Comparison of ENCODE assay signal across 13 cellular contexts in the genomic region with DNA sequence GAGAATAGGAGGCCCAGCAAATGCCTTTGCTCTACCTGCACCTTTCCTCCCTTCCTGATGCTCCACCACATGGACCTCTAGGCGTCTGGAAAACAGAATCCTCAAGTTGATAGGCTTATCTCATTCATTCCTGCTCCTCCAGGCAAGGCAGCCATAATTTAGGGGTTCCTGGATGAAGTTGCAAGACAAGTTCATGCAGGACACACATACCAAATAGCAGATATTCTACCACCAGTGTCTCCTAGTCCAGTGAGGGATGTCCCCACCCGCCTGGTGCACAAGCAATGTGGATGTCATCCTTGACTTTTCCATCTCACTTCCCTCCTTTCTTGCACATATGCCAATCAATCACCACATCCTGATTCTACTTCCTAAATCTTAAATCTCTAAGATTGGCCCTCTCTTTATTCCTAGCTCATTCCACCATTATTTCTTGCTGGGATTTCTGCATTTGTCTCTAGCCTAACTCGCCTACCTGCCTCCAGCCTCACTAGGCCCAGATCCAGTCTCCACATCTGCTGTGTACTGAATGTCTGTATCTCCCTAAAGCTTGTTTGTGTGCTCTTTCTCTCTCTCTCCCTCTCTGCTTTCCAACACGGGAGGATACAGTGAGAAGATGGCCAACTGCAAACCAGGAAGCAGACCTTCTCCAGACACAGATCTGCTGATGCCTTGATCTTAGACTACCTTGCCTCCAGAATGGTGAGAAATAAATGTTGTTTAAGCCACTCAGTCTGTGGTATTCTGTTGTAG. TPM values are rescaled to one million over a fixed set of nuclear protein-coding genes. Genes with fewer than 3 reads are reported as not detected.
A peak's percentile ranks its signal among the peaks of the same experiment; 100 is the strongest.
DNase-seq lines count a peak whose midpoint lies in the region; ATAC-seq, FAIRE-seq and TF ChIP-seq lines count a peak whose summit lies in the region.
"Had no signal": no experiment of that assay in that cellular context is flagged by ENCODE, and none has a peak within 500 bp of the region (broad histone marks: within the 10 kb centered on the region; RNA-seq: fewer than 3 reads in every experiment).

No MANE protein-coding gene starts in this region.

- 88 to 100% methylated on average over 2 to 4 of the region's 4 CpGs for WGBS in endodermal cell (ENCODE audit: insufficient coverage in 1 of 2, insufficient read length in 1 of 2), 2 experiments

- H3K4me3 ChIP-seq in keratinocyte (ENCODE audit: control insufficient read depth in 2 of 3, extremely low read depth in 1 of 3, insufficient read depth in 2 of 3, low read depth in 1 of 3, low read length in 3 of 3) (no peak overlapping the region), endodermal cell (ENCODE audit: low read length) (no peak overlapping the region)

- H3K9ac ChIP-seq in keratinocyte (ENCODE audit: control insufficient read depth, extremely low read depth, insufficient read depth, low read length) = no peak overlapping the region
- H3K9ac ChIP-seq in endodermal cell (ENCODE audit: extremely low read depth, low read length, poor library complexity, severe bottlenecking) = no peak overlapping the region

- peaks cover 26% of the 10 kb centered on the region for H3K79me2 ChIP-seq in keratinocyte (ENCODE audit: control insufficient read depth, insufficient read depth, low read length)

- no peaks in the 10 kb centered on the region for H3K27me3 ChIP-seq in keratinocyte (ENCODE audit: control insufficient read depth, extremely low read depth, insufficient read depth, low read length)
- H3K27me3 ChIP-seq in endodermal cell (ENCODE audit: control insufficient read depth, insufficient read depth, low read length, poor library complexity, severe bottlenecking) = peaks cover 31% of the 10 kb centered on the region

- H3K27me3 Mint-ChIP-seq in activated CD8-positive, alpha-beta memory T cell treated with anti-CD3 and anti-CD28 coated beads, Interleukin-2, amount 10 ng/mL, durations not matched to agents 7 days and 5 days = no peaks in the 10 kb centered on the region
- H3K27me3 Mint-ChIP-seq in activated CD8-positive, alpha-beta T cell treated with anti-CD3 and anti-CD28 coated beads, Interleukin-2, amount 10 ng/mL, durations not matched to agents 7 days and 5 days (ENCODE audit: low read depth) = no peaks in the 10 kb centered on the region
- H3K27me3 Mint-ChIP-seq in endodermal cell (ENCODE audit: insufficient read depth) = peaks cover 27% of the 10 kb centered on the region

- H3K4me1 ChIP-seq in keratinocyte (ENCODE audit: control insufficient read depth, extremely low read depth, insufficient read depth, low read length) (peaks cover 50% of the 10 kb centered on the region), endodermal cell (ENCODE audit: control insufficient read depth, insufficient read depth, low read length) (no peaks in the 10 kb centered on the region)

- peaks cover 76% of the 10 kb centered on the region for H3K4me1 Mint-ChIP-seq in activated CD8-positive, alpha-beta memory T cell treated with anti-CD3 and anti-CD28 coated beads, Interleukin-2, amount 10 ng/mL, durations not matched to agents 7 days and 5 days
- peaks cover 73% of the 10 kb centered on the region for H3K4me1 Mint-ChIP-seq in activated CD8-positive, alpha-beta T cell treated with anti-CD3 and anti-CD28 coated beads, Interleukin-2, amount 10 ng/mL, durations not matched to agents 7 days and 5 days (ENCODE audit: low read depth)
- peaks cover 6% of the 10 kb centered on the region for H3K4me1 Mint-ChIP-seq in endodermal cell

- CTCF ChIA-PET in activated CD8-positive, alpha-beta memory T cell treated with anti-CD3 and anti-CD28 coated beads, Interleukin-2, amount 10 ng/mL, durations not matched to agents 7 days and 5 days (lab: Charles Lee) = interaction anchor here (1.3 to 17.5 kb wide), 6 partner anchors 9 to 366 kb away, joined by 3 to 414 read pairs (median 22); no protein-coding TSS in a partner anchor
- CTCF ChIA-PET in activated CD8-positive, alpha-beta T cell treated with anti-CD3 and anti-CD28 coated beads, Interleukin-2, amount 10 ng/mL, durations not matched to agents 7 days and 5 days (lab: Charles Lee) = interaction anchor here (1.6 to 20.0 kb wide), 7 partner anchors 10 to 94 kb away, joined by 4 to 656 read pairs (median 48); no protein-coding TSS in a partner anchor

- peak overlapping the region; percentile 62 for H3K4me3 Mint-ChIP-seq in activated CD8-positive, alpha-beta memory T cell treated with anti-CD3 and anti-CD28 coated beads, Interleukin-2, amount 10 ng/mL, durations not matched to agents 7 days and 5 days
- peak overlapping the region; percentile 76 for H3K4me3 Mint-ChIP-seq in activated CD8-positive, alpha-beta T cell treated with anti-CD3 and anti-CD28 coated beads, Interleukin-2, amount 10 ng/mL, durations not matched to agents 7 days and 5 days
- no peak overlapping the region for H3K4me3 Mint-ChIP-seq in endodermal cell

- peak overlapping the region; percentile 12 for H2AFZ ChIP-seq in keratinocyte (ENCODE audit: control insufficient read depth, low read length)

- no peaks in the 10 kb centered on the region for H4K20me1 ChIP-seq in keratinocyte (ENCODE audit: control insufficient read depth, extremely low read depth, insufficient read depth, low read length)

- peaks cover 8% of the 10 kb centered on the region for H3K9me1 ChIP-seq in keratinocyte (ENCODE audit: control insufficient read depth, extremely low read depth, insufficient read depth, low read length)

- no peaks in the 10 kb centered on the region for H3K9me3 Mint-ChIP-seq in activated CD8-positive, alpha-beta memory T cell treated with anti-CD3 and anti-CD28 coated beads, Interleukin-2, amount 10 ng/mL, durations not matched to agents 7 days and 5 days (ENCODE audit: low read depth)
- H3K9me3 Mint-ChIP-seq in activated CD8-positive, alpha-beta T cell treated with anti-CD3 and anti-CD28 coated beads, Interleukin-2, amount 10 ng/mL, durations not matched to agents 7 days and 5 days (ENCODE audit: insufficient read depth) = no peaks in the 10 kb centered on the region
- no peaks in the 10 kb centered on the region for H3K9me3 Mint-ChIP-seq in endodermal cell

- H3K9me3 ChIP-seq in keratinocyte (ENCODE audit: control insufficient read depth, low read depth, low read length) (no peaks in the 10 kb centered on the region), endodermal cell (ENCODE audit: control insufficient read depth, low read length) (no peaks in the 10 kb centered on the region)

- DNase-seq in activated CD8-positive, alpha-beta memory T cell treated with anti-CD3 and anti-CD28 coated beads, Interleukin-2, amount 10 ng/mL, durations not matched to agents 7 days and 5 days = no peak
- DNase-seq in activated CD8-positive, alpha-beta memory T cell treated with anti-CD3 and anti-CD28 coated beads, Interleukin-2, amount 50 U/mL, for 4 hours = no peak
- DNase-seq in activated CD8-positive, alpha-beta T cell treated with anti-CD3 and anti-CD28 coated beads, Interleukin-2, amount 10 ng/mL, durations not matched to agents 7 days and 5 days = no peak
- DNase-seq in keratinocyte (ENCODE audit: low read depth, low spot score) (no peak), erythroblast (lab: John Stamatoyannopoulos, UW) (no peak), endodermal cell (no peak), NCI-H524 treated with DMSO at 0.1 percent for 48 hours (lab: John Stamatoyannopoulos, UW) (no peak)
- DNase-seq: ACHN; NCI-H2107; stimulated activated CD4-positive, alpha-beta T cell treated with anti-CD3 and anti-CD28 coated beads, Interleukin-4, amount 100 ng/mL, for 1 hour had no signal

- POLR2A ChIA-PET in activated CD8-positive, alpha-beta T cell treated with anti-CD3 and anti-CD28 coated beads, Interleukin-2, amount 10 ng/mL, durations not matched to agents 7 days and 5 days (lab: Charles Lee) = interaction anchor here (0.6 to 3.7 kb wide), 3 partner anchors 12 to 265 kb away, joined by 3 to 26 read pairs (median 4); no protein-coding TSS in a partner anchor

- peaks cover 4 to 12% of the 10 kb centered on the region in 2 experiments for H3K36me3 ChIP-seq in keratinocyte (ENCODE audit: control insufficient read depth in 2 of 2, extremely low read depth in 1 of 2, insufficient read depth in 2 of 2, low read length in 2 of 2)
- no peaks in the 10 kb centered on the region for H3K36me3 ChIP-seq in endodermal cell (ENCODE audit: control insufficient read depth, insufficient read depth, low read length)

- no peak for FAIRE-seq in keratinocyte (lab: Jason Lieb, UNC)
- FAIRE-seq: astrocyte, RCC 7860 had no signal

- dilution Hi-C loops in keratinocyte (cut with MboI; ENCODE audit: extremely low pct_ligation_motif_present, low sequenced_read_pairs) = no loop called here

- H3K36me3 Mint-ChIP-seq in activated CD8-positive, alpha-beta memory T cell treated with anti-CD3 and anti-CD28 coated beads, Interleukin-2, amount 10 ng/mL, durations not matched to agents 7 days and 5 days = peaks cover 21% of the 10 kb centered on the region
- peaks cover 25% of the 10 kb centered on the region for H3K36me3 Mint-ChIP-seq in activated CD8-positive, alpha-beta T cell treated with anti-CD3 and anti-CD28 coated beads, Interleukin-2, amount 10 ng/mL, durations not matched to agents 7 days and 5 days (ENCODE audit: low read depth)
- no peaks in the 10 kb centered on the region for H3K36me3 Mint-ChIP-seq in endodermal cell (ENCODE audit: low read depth)

- peak overlapping the region; percentile 1 for H3K27ac Mint-ChIP-seq in activated CD8-positive, alpha-beta memory T cell treated with anti-CD3 and anti-CD28 coated beads, Interleukin-2, amount 10 ng/mL, durations not matched to agents 7 days and 5 days
- H3K27ac Mint-ChIP-seq in activated CD8-positive, alpha-beta T cell treated with anti-CD3 and anti-CD28 coated beads, Interleukin-2, amount 10 ng/mL, durations not matched to agents 7 days and 5 days = no peak overlapping the region
- no peak overlapping the region for H3K27ac Mint-ChIP-seq in endodermal cell

- H3K27ac ChIP-seq in keratinocyte (ENCODE audit: control insufficient read depth, insufficient read depth, low read length) (no peak overlapping the region), temporal lobe (ENCODE audit: low read depth, low read length) (peak overlapping the region; percentile 3), endodermal cell (ENCODE audit: low read depth, low read length) (no peak overlapping the region)

- TF ChIP-seq CTCF in keratinocyte (optimal IDR thresholded peaks at IDR 0.05 in 1 of 3, IDR thresholded peaks at IDR 0.05 in 1 of 3, conservative IDR thresholded peaks at IDR 0.05 in 1 of 3; ENCODE audit: extremely low read depth in 1 of 3, insufficient read depth in 2 of 3, low read length in 3 of 3) (no peak), endodermal cell (conservative IDR thresholded peaks at IDR 0.05) (no peak)

- ATAC-seq in activated CD8-positive, alpha-beta memory T cell treated with anti-CD3 and anti-CD28 coated beads, Interleukin-2, amount 10 ng/mL, durations not matched to agents 7 days and 5 days = no peak
- ATAC-seq in activated CD8-positive, alpha-beta T cell treated with anti-CD3 and anti-CD28 coated beads, Interleukin-2, amount 10 ng/mL, durations not matched to agents 7 days and 5 days = no peak

- no peak for TF ChIP-seq POLR2A in erythroblast (IDR thresholded peaks at IDR 0.05; ENCODE audit: low read length)

- H3K4me2 ChIP-seq in keratinocyte (ENCODE audit: control insufficient read depth, extremely low read depth, insufficient read depth, low read depth, low read length) = no peak overlapping the region

RNA-seq across cellular contexts. Expression of a gene that starts 40.5 kb away (rescaled TPM):
- under 1 TPM; 0.02 to 0.06 TPM for total RNA-seq in activated CD8-positive, alpha-beta memory T cell treated with anti-CD3 and anti-CD28 coated beads, Interleukin-2, amount 10 ng/mL, durations not matched to agents 7 days and 5 days
- total RNA-seq in activated CD8-positive, alpha-beta T cell treated with anti-CD3 and anti-CD28 coated beads, Interleukin-2, amount 10 ng/mL, durations not matched to agents 7 days and 5 days = not detected
- 0.03 TPM in 1 of 3 replicates, not detected in the others for polyA plus RNA-seq in keratinocyte
- not detected for polyA plus RNA-seq in keratinocyte (2011; ENCODE audit: low read depth)
- 0.05 TPM in 1 of 2 replicates, not detected in the other for polyA plus RNA-seq in keratinocyte (2011; cell fraction: cytosol; rRNA removed)
- 0.05 TPM in 1 of 2 replicates, not detected in the other for polyA plus RNA-seq in keratinocyte (2011; cell fraction: nucleus; rRNA removed)
- polyA plus RNA-seq in keratinocyte (2012; ENCODE audit: low replicate concordance) = 0.07 TPM in 1 of 2 replicates, not detected in the other
- not detected in 3 replicates for polyA minus RNA-seq in keratinocyte
- polyA minus RNA-seq in keratinocyte (2011; cell fraction: cytosol; rRNA and poly(A)+ RNA removed) = not detected
- polyA minus RNA-seq in keratinocyte (2011; cell fraction: nucleus; rRNA and poly(A)+ RNA removed) = not detected in 2 replicates
- total RNA-seq in temporal lobe (3.4 TPM), endodermal cell (1 to 10 TPM; 1.6 to 6.9 TPM)
- polyA plus RNA-seq in endodermal cell (2013, experiment 1 of 2) = 1.2 TPM
- 0.99 TPM for polyA plus RNA-seq in endodermal cell (2013, experiment 2 of 2)
